11 cellular contexts compared by ENCODE assay signal in genomic region chrX:20500171-20500865, GRCh38.
DNase-seq lines count a peak whose midpoint lies in the region; ATAC-seq and TF ChIP-seq lines count a peak whose summit lies in the region.
"Had no signal": no experiment of that assay in that cellular context is flagged by ENCODE, and none has a peak within 500 bp of the region (broad histone marks: within the 10 kb centered on the region; RNA-seq: fewer than 3 reads in every experiment).

No MANE protein-coding gene starts in this region.

- no peak overlapping the region for H3K27ac Mint-ChIP-seq in activated T-cell treated with anti-CD3 and anti-CD28 coated beads, Interleukin-2, amount 50 U/mL, for 24 hours
- H3K27ac Mint-ChIP-seq in activated CD4-positive, alpha-beta memory T cell treated with anti-CD3 and anti-CD28 coated beads for 36 hours: no peak overlapping the region
- no peak overlapping the region for H3K27ac Mint-ChIP-seq in stimulated activated naive CD8-positive, alpha-beta T cell treated with anti-CD3 and anti-CD28 coated beads, Interleukin-15, Interleukin-2, amounts not matched to agents 100 ng/mL and 50 ng/mL, for 24 hours
- no peak overlapping the region for H3K27ac Mint-ChIP-seq in nephron progenitor cell
- H3K27ac Mint-ChIP-seq: activated B cell treated with CpG ODN at 0.5 μM for 24 hours had no signal

- intact Hi-C loops in activated CD4-positive, alpha-beta memory T cell treated with anti-CD3 and anti-CD28 coated beads for 36 hours (cut with micrococcal nuclease): loop anchor here (1.0 to 2.0 kb wide), 3 partner anchors 16 to 122 kb away; no protein-coding TSS in a partner anchor

- no peak for TF ChIP-seq CTCF in nephron progenitor cell (IDR thresholded peaks at IDR 0.05)

- H3K4me1 Mint-ChIP-seq in activated T-cell treated with anti-CD3 and anti-CD28 coated beads, Interleukin-2, amount 50 U/mL, for 24 hours (ENCODE audit: low read depth): peaks cover 16% of the 10 kb centered on the region
- peaks cover 14% of the 10 kb centered on the region for H3K4me1 Mint-ChIP-seq in activated CD4-positive, alpha-beta memory T cell treated with anti-CD3 and anti-CD28 coated beads for 36 hours (ENCODE audit: low read depth)
- peaks cover 15% of the 10 kb centered on the region for H3K4me1 Mint-ChIP-seq in stimulated activated naive CD8-positive, alpha-beta T cell treated with anti-CD3 and anti-CD28 coated beads, Interleukin-15, Interleukin-2, amounts not matched to agents 100 ng/mL and 50 ng/mL, for 24 hours (ENCODE audit: low read depth)
- H3K4me1 Mint-ChIP-seq in nephron progenitor cell: peaks cover 14% of the 10 kb centered on the region
- H3K4me1 Mint-ChIP-seq: activated B cell treated with CpG ODN at 0.5 μM for 24 hours had no signal

- in situ Hi-C loops in G401 (cut with HindIII; ENCODE audit: low sequenced_read_pairs): no loop called here

- no peaks in the 10 kb centered on the region for H3K36me3 Mint-ChIP-seq in activated T-cell treated with anti-CD3 and anti-CD28 coated beads, Interleukin-2, amount 50 U/mL, for 24 hours (ENCODE audit: low read depth)
- no peaks in the 10 kb centered on the region for H3K36me3 Mint-ChIP-seq in activated CD4-positive, alpha-beta memory T cell treated with anti-CD3 and anti-CD28 coated beads for 36 hours
- H3K36me3 Mint-ChIP-seq in stimulated activated naive CD8-positive, alpha-beta T cell treated with anti-CD3 and anti-CD28 coated beads, Interleukin-15, Interleukin-2, amounts not matched to agents 100 ng/mL and 50 ng/mL, for 24 hours (ENCODE audit: low read depth): no peaks in the 10 kb centered on the region
- no peaks in the 10 kb centered on the region for H3K36me3 Mint-ChIP-seq in nephron progenitor cell (ENCODE audit: low read depth)

- no peak overlapping the region for H3K4me3 Mint-ChIP-seq in activated T-cell treated with anti-CD3 and anti-CD28 coated beads, Interleukin-2, amount 50 U/mL, for 24 hours
- H3K4me3 Mint-ChIP-seq in activated CD4-positive, alpha-beta memory T cell treated with anti-CD3 and anti-CD28 coated beads for 36 hours: no peak overlapping the region
- H3K4me3 Mint-ChIP-seq in stimulated activated naive CD8-positive, alpha-beta T cell treated with anti-CD3 and anti-CD28 coated beads, Interleukin-15, Interleukin-2, amounts not matched to agents 100 ng/mL and 50 ng/mL, for 24 hours: peak overlapping the region; percentile 13
- no peak overlapping the region for H3K4me3 Mint-ChIP-seq in nephron progenitor cell
- H3K4me3 Mint-ChIP-seq: activated B cell treated with CpG ODN at 0.5 μM for 24 hours had no signal

- no peaks in the 10 kb centered on the region for H3K9me3 Mint-ChIP-seq in activated T-cell treated with anti-CD3 and anti-CD28 coated beads, Interleukin-2, amount 50 U/mL, for 24 hours
- H3K9me3 Mint-ChIP-seq in activated CD4-positive, alpha-beta memory T cell treated with anti-CD3 and anti-CD28 coated beads for 36 hours: no peaks in the 10 kb centered on the region
- no peaks in the 10 kb centered on the region for H3K9me3 Mint-ChIP-seq in stimulated activated naive CD8-positive, alpha-beta T cell treated with anti-CD3 and anti-CD28 coated beads, Interleukin-15, Interleukin-2, amounts not matched to agents 100 ng/mL and 50 ng/mL, for 24 hours
- H3K9me3 Mint-ChIP-seq in nephron progenitor cell: peaks cover under 1% of the 10 kb centered on the region
- H3K9me3 Mint-ChIP-seq: activated B cell treated with CpG ODN at 0.5 μM for 24 hours had no signal

- POLR2A ChIA-PET in activated CD4-positive, alpha-beta memory T cell treated with anti-CD3 and anti-CD28 coated beads for 36 hours (lab: Charles Lee): interaction anchor here (1.1 to 2.2 kb wide), 2 partner anchors 15 to 248 kb away, joined by 3 to 13 read pairs; no protein-coding TSS in a partner anchor

- CTCF ChIA-PET in activated CD4-positive, alpha-beta memory T cell treated with anti-CD3 and anti-CD28 coated beads for 36 hours (lab: Charles Lee): interaction anchor here (0.6 kb wide), 1 partner anchor 16 kb away, joined by 3 read pairs; no protein-coding TSS in a partner anchor

- H3K27me3 Mint-ChIP-seq in activated T-cell treated with anti-CD3 and anti-CD28 coated beads, Interleukin-2, amount 50 U/mL, for 24 hours: peaks cover 57% of the 10 kb centered on the region
- peaks cover 6% of the 10 kb centered on the region for H3K27me3 Mint-ChIP-seq in activated CD4-positive, alpha-beta memory T cell treated with anti-CD3 and anti-CD28 coated beads for 36 hours
- H3K27me3 Mint-ChIP-seq in stimulated activated naive CD8-positive, alpha-beta T cell treated with anti-CD3 and anti-CD28 coated beads, Interleukin-15, Interleukin-2, amounts not matched to agents 100 ng/mL and 50 ng/mL, for 24 hours: peaks cover 6% of the 10 kb centered on the region
- H3K27me3 Mint-ChIP-seq in nephron progenitor cell (ENCODE audit: low read depth, poor library complexity): peaks cover 6% of the 10 kb centered on the region

- peak; percentile 56 for ATAC-seq in HG03175 (IDR thresholded peaks at IDR 0.05; ENCODE audit: unreplicated experiment)

- DNase-seq in activated T-cell treated with anti-CD3 and anti-CD28 coated beads, Interleukin-2, amount 50 U/mL, for 48 hours: peak; percentile 29 to 33
- no peak for DNase-seq in activated T-cell treated with anti-CD3 and anti-CD28 coated beads, Interleukin-2, amount 50 U/mL, for 24 hours
- DNase-seq in activated CD4-positive, alpha-beta memory T cell treated with anti-CD3 and anti-CD28 coated beads for 36 hours: peak; percentile 43
- DNase-seq in NCI-H2171 (lab: John Stamatoyannopoulos, UW) (no peak), nephron progenitor cell (no peak), G401 (ENCODE audit: low spot score) (no peak)
- DNase-seq: activated B cell treated with CpG ODN at 0.5 μM for 24 hours, NCI-H226, SHP77 treated with DMSO at 0.1 percent for 48 hours had no signal

Comparison
In these comparisons a context has a peak if more than half of its experiments do, and no peak if none do; other contexts are left out.
1. DNase-seq: peak in activated T-cell treated with anti-CD3 and anti-CD28 coated beads, Interleukin-2, amount 50 U/mL, for 48 hours (2 of 2) and activated CD4-positive, alpha-beta memory T cell treated with anti-CD3 and anti-CD28 coated beads for 36 hours (single experiment); none in activated T-cell treated with anti-CD3 and anti-CD28 coated beads, Interleukin-2, amount 50 U/mL, for 24 hours (single experiment), NCI-H2171 (single experiment), nephron progenitor cell (single experiment) and G401 (single experiment).